Comparison of ENCODE assay signal across 31 cellular contexts in the genomic region with DNA sequence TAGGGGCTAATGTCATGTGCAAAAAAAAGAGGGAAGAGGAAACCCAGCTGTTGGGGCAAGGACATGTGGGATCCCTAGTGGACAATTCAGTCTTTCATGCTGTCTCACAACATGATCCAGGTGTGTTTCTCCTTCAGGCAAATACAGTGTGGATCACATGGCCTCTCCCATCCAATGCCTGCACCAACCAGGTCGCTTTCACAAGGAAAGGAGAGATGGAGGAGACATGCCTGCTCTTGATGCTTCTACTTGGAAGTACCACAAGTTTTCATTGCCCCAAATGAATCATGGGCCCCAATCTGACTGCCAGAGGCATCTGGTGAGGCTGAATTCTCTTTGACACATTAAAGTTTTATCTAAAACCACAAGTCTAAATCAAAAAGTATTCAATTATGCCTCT.
"Had no signal": no experiment of that assay in that cellular context is flagged by ENCODE, and none has a peak within 500 bp of the region (broad histone marks: within the 10 kb centered on the region; RNA-seq: fewer than 3 reads in every experiment).

No MANE protein-coding gene starts in this region.

- H3K4me3 ChIP-seq: body of pancreas, cardiac muscle cell, colonic mucosa, esophagus muscularis mucosa, gastroesophageal sphincter, heart right ventricle, hepatocyte had no signal

- H3K4me2 ChIP-seq: hepatocyte had no signal

- H3K36me3 ChIP-seq: cardiac muscle cell, colonic mucosa, esophagus muscularis mucosa, gastroesophageal sphincter, heart right ventricle, WERI-Rb-1 had no signal

- H3K9me3 ChIP-seq: body of pancreas, colonic mucosa had no signal

- H3K9me3 Mint-ChIP-seq: activated B cell treated with CpG ODN at 0.5 μM for 24 hours; activated CD4-positive, alpha-beta memory T cell treated with anti-CD3 and anti-CD28 coated beads, Interleukin-2, amount 10 ng/mL, durations not matched to agents 7 days and 5 days; activated naive CD4-positive, alpha-beta T cell treated with anti-CD3 and anti-CD28 coated beads, Interleukin-2, amount 10 ng/mL, durations not matched to agents 7 days and 5 days; activated T-cell treated with anti-CD3 and anti-CD28 coated beads, Interleukin-2, amount 50 U/mL, for 24 hours; activated T-cell treated with anti-CD3 and anti-CD28 coated beads, Interleukin-2, amount 50 U/mL, for 72 hours; T-helper 2 cell treated with Interferon-gamma antibody and Interleukin-4, amounts not matched to agents 5 μg/mL and 100 μg/mL, for 36 hours had no signal

- H3K27ac ChIP-seq: body of pancreas, cardiac muscle cell, colonic mucosa, esophagus muscularis mucosa, gastroesophageal sphincter, heart right ventricle, hepatocyte, WERI-Rb-1 had no signal

- DNase-seq: activated B cell treated with CpG ODN at 0.5 μM for 24 hours; activated CD4-positive, alpha-beta memory T cell treated with anti-CD3 and anti-CD28 coated beads, Interleukin-2, amount 10 ng/mL, durations not matched to agents 7 days and 5 days; activated CD4-positive, alpha-beta T cell treated with anti-CD3 and anti-CD28 coated beads for 48 hours; activated CD4-positive, alpha-beta T cell treated with anti-CD3 and anti-CD28 coated beads, Interleukin-2, amount 50 U/mL, for 4 hours; activated CD8-positive, alpha-beta memory T cell treated with anti-CD3 and anti-CD28 coated beads, Interleukin-2, amount 50 U/mL, for 48 hours; activated gamma-delta T cell; activated naive CD4-positive, alpha-beta T cell; activated naive CD4-positive, alpha-beta T cell treated with anti-CD3 and anti-CD28 coated beads, Interleukin-2, amount 10 ng/mL, durations not matched to agents 7 days and 5 days; activated T-cell treated with anti-CD3 and anti-CD28 coated beads for 4 hours; activated T-cell treated with anti-CD3 and anti-CD28 coated beads, Interleukin-2, amount 50 U/mL, for 24 hours; amygdala; aorta; body of pancreas; central memory CD4-positive, alpha-beta T cell; cerebellar nuclear complex; colonic mucosa; effector CD8-positive, alpha-beta T cell; foreskin melanocyte; heart right ventricle; T-helper 17 cell; T1000; WERI-Rb-1 had no signal

- H3K4me1 ChIP-seq: body of pancreas, colonic mucosa, esophagus muscularis mucosa, gastroesophageal sphincter, heart right ventricle had no signal

- H2AFZ ChIP-seq: hepatocyte had no signal

- H3K27me3 Mint-ChIP-seq: activated B cell treated with CpG ODN at 0.5 μM for 24 hours; activated naive CD8-positive, alpha-beta T cell; activated T-cell treated with anti-CD3 and anti-CD28 coated beads, Interleukin-2, amount 50 U/mL, for 24 hours had no signal

- H3K27ac Mint-ChIP-seq: activated B cell treated with CpG ODN at 0.5 μM for 24 hours; activated CD4-positive, alpha-beta memory T cell treated with anti-CD3 and anti-CD28 coated beads, Interleukin-2, amount 10 ng/mL, durations not matched to agents 7 days and 5 days; activated naive CD4-positive, alpha-beta T cell treated with anti-CD3 and anti-CD28 coated beads, Interleukin-2, amount 10 ng/mL, durations not matched to agents 7 days and 5 days; activated naive CD8-positive, alpha-beta T cell; activated T-cell treated with anti-CD3 and anti-CD28 coated beads, Interleukin-2, amount 50 U/mL, for 24 hours; activated T-cell treated with anti-CD3 and anti-CD28 coated beads, Interleukin-2, amount 50 U/mL, for 72 hours; T-helper 17 cell; T-helper 2 cell treated with Interferon-gamma antibody and Interleukin-4, amounts not matched to agents 5 μg/mL and 100 μg/mL, for 36 hours had no signal

- H3K27me3 ChIP-seq: body of pancreas, cardiac muscle cell, colonic mucosa, esophagus muscularis mucosa, gastroesophageal sphincter, heart right ventricle, hepatocyte had no signal

- H3K79me2 ChIP-seq: hepatocyte had no signal

- H3K36me3 Mint-ChIP-seq: activated naive CD4-positive, alpha-beta T cell treated with anti-CD3 and anti-CD28 coated beads, Interleukin-2, amount 10 ng/mL, durations not matched to agents 7 days and 5 days; activated naive CD8-positive, alpha-beta T cell had no signal

- FAIRE-seq: endometrium, endothelial cell of umbilical vein had no signal

- H3K4me3 Mint-ChIP-seq: activated B cell treated with CpG ODN at 0.5 μM for 24 hours; activated CD4-positive, alpha-beta memory T cell treated with anti-CD3 and anti-CD28 coated beads, Interleukin-2, amount 10 ng/mL, durations not matched to agents 7 days and 5 days; activated naive CD4-positive, alpha-beta T cell treated with anti-CD3 and anti-CD28 coated beads, Interleukin-2, amount 10 ng/mL, durations not matched to agents 7 days and 5 days; activated naive CD8-positive, alpha-beta T cell; activated T-cell treated with anti-CD3 and anti-CD28 coated beads, Interleukin-2, amount 50 U/mL, for 24 hours; activated T-cell treated with anti-CD3 and anti-CD28 coated beads, Interleukin-2, amount 50 U/mL, for 72 hours; T-helper 17 cell; T-helper 2 cell treated with Interferon-gamma antibody and Interleukin-4, amounts not matched to agents 5 μg/mL and 100 μg/mL, for 36 hours had no signal

- ATAC-seq: body of pancreas, gastroesophageal sphincter, heart right ventricle, T-helper 17 cell had no signal
